In genomic region chr1:171061425-171062143, GRCh38 we compare ENCODE assay signal across 31 cellular contexts. TPM values are rescaled to one million over a fixed set of nuclear protein-coding genes. Genes with fewer than 3 reads are reported as not detected.
"Had no signal": no experiment of that assay in that cellular context is flagged by ENCODE, and none has a peak within 500 bp of the region (broad histone marks: within the 10 kb centered on the region; RNA-seq: fewer than 3 reads in every experiment).

No MANE protein-coding gene starts in this region.

- ATAC-seq: activated T-cell treated with anti-CD3 and anti-CD28 coated beads, Interleukin-2, amount 50 U/mL, for 4 hours; Panc1 had no signal

- H3K27me3 ChIP-seq: MG63, SJCRH30 had no signal

- H3K4me3 Mint-ChIP-seq: activated CD4-positive, alpha-beta memory T cell treated with anti-CD3 and anti-CD28 coated beads for 36 hours; activated CD4-positive, alpha-beta T cell treated with anti-CD3 and anti-CD28 coated beads, Interleukin-2, amount 10 ng/mL, durations not matched to agents 7 days and 5 days; activated naive CD8-positive, alpha-beta T cell; activated T-cell treated with anti-CD3 and anti-CD28 coated beads, Interleukin-2, amount 50 U/mL, for 4 hours had no signal

- DNase-seq: activated CD4-positive, alpha-beta memory T cell treated with anti-CD3 and anti-CD28 coated beads for 36 hours; activated CD4-positive, alpha-beta T cell treated with anti-CD3 and anti-CD28 coated beads, Interleukin-2, amount 10 ng/mL, durations not matched to agents 7 days and 5 days; activated CD4-positive, CD25-positive, alpha-beta regulatory T cell; activated CD8-positive, alpha-beta memory T cell treated with anti-CD3 and anti-CD28 coated beads for 24 hours; activated effector memory CD4-positive, alpha-beta T cell treated with anti-CD3 and anti-CD28 coated beads, Interleukin-2, amount 50 U/mL, for 16 hours; activated naive CD4-positive, alpha-beta T cell treated with Interleukin-2 at 50 U/mL for 16 hours; activated T-cell treated with anti-CD3 and anti-CD28 coated beads, Interleukin-2, amount 50 U/mL, for 4 hours; anterior cingulate cortex; central memory CD4-positive, alpha-beta T cell; Kasumi-1; KBM-7; MG63; MV-4-11; NCI-H1092 treated with DMSO at 0.1 percent for 48 hours; NCI-H1417 treated with DMSO at 0.1 percent for 48 hours; NCI-H1694; NCI-H2029 treated with DMSO at 0.1 percent for 48 hours; NCI-H345; NCI-H510A; NCI-H526 treated with DMSO at 0.1 percent for 48 hours; NCI-H82; Right ventricle myocardium superior; SJCRH30; SK-N-SH; T-helper 1 cell had no signal

- H3K9me3 Mint-ChIP-seq: activated CD4-positive, alpha-beta memory T cell treated with anti-CD3 and anti-CD28 coated beads for 36 hours; activated CD4-positive, alpha-beta T cell treated with anti-CD3 and anti-CD28 coated beads, Interleukin-2, amount 10 ng/mL, durations not matched to agents 7 days and 5 days had no signal

- H3K4me3 ChIP-seq: MG63, SJCRH30 had no signal

- H3K4me1 ChIP-seq: SJCRH30 had no signal

- H3K9me3 ChIP-seq: MG63, SJCRH30, SK-N-SH had no signal

- H3K9ac ChIP-seq: SK-N-SH had no signal

- H3K27ac ChIP-seq: RWPE1, SJCRH30, VCaP had no signal

- H3K27me3 Mint-ChIP-seq: activated CD4-positive, alpha-beta memory T cell treated with anti-CD3 and anti-CD28 coated beads for 36 hours; activated CD4-positive, alpha-beta T cell treated with anti-CD3 and anti-CD28 coated beads, Interleukin-2, amount 10 ng/mL, durations not matched to agents 7 days and 5 days had no signal

- H3K4me1 Mint-ChIP-seq: activated CD4-positive, alpha-beta T cell treated with anti-CD3 and anti-CD28 coated beads, Interleukin-2, amount 10 ng/mL, durations not matched to agents 7 days and 5 days had no signal

- H3K9me2 ChIP-seq: SK-N-SH had no signal

- H3K36me3 ChIP-seq: MG63, SJCRH30 had no signal

- H3K27ac Mint-ChIP-seq: activated CD4-positive, alpha-beta memory T cell treated with anti-CD3 and anti-CD28 coated beads for 36 hours; activated CD4-positive, alpha-beta T cell treated with anti-CD3 and anti-CD28 coated beads, Interleukin-2, amount 10 ng/mL, durations not matched to agents 7 days and 5 days; activated naive CD8-positive, alpha-beta T cell had no signal

- H3K4me2 ChIP-seq: SK-N-SH had no signal

- H3K36me3 Mint-ChIP-seq: activated CD4-positive, alpha-beta memory T cell treated with anti-CD3 and anti-CD28 coated beads for 36 hours; activated naive CD8-positive, alpha-beta T cell had no signal

RNA-seq across cellular contexts. Expression of gene FMO3, which starts 29.1 kb away (rescaled TPM):
- total RNA-seq: activated CD4-positive, alpha-beta memory T cell treated with anti-CD3 and anti-CD28 coated beads for 36 hours; activated CD4-positive, alpha-beta T cell treated with anti-CD3 and anti-CD28 coated beads, Interleukin-2, amount 10 ng/mL, durations not matched to agents 7 days and 5 days; activated T-cell treated with anti-CD3 and anti-CD28 coated beads, Interleukin-2, amount 50 U/mL, for 4 hours; OCI-LY7; SJCRH30; T-helper 2 cell treated with Interferon-gamma antibody and Interleukin-4, amounts not matched to agents 100 ng/mL and 5 ng/mL, for 36 hours had no signal
